ENCODE assay signal across 16 cellular contexts in the genomic region with DNA sequence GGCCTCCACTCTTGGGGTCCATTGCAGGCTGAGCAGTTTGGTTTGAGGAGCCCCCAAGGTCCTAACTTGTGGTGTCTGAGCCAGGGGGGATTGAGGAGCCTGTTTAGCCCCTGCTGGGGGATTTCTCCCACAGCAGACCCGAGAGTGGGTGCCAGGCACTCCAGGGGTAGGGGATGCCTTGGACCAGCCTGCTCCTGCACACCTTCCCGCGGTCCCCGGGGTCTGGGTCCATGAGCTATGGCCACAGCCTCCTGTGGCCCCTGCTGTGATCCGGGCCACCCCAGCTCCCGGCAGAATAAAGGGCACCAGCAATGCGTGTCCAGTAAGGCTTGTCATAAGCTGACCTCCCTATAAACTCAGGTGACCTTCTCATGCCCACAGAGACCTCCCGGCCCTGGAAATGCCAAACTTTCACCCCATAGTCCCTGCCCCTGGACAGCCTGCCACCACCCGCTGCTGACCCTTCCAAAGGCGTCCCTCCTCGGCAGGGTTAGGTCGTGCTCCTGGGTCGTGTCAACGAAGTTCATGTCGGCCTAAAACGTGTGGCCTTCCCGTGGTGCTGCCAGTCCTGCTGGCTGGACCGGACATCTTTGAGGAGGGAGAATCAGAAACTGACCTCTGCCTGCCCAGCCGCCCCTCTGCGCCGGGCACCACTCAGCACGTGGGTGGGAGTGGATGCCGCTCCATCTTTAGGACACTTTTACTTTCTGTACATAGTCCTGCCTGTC.
A peak's percentile ranks its signal among the peaks of the same experiment; 100 is the strongest.
DNase-seq lines count a peak whose midpoint lies in the region; ATAC-seq and TF ChIP-seq lines count a peak whose summit lies in the region.
"Had no signal": no experiment of that assay in that cellular context is flagged by ENCODE, and none has a peak within 500 bp of the region (broad histone marks: within the 10 kb centered on the region; RNA-seq: fewer than 3 reads in every experiment).

No MANE protein-coding gene starts in this region.

- H3K9me3 Mint-ChIP-seq in activated naive CD8-positive, alpha-beta T cell treated with anti-CD3 and anti-CD28 coated beads for 36 hours = no peaks in the 10 kb centered on the region
- no peaks in the 10 kb centered on the region for H3K9me3 Mint-ChIP-seq in activated naive CD8-positive, alpha-beta T cell treated with anti-CD3 and anti-CD28 coated beads, Interleukin-2, amount 50 U/mL, for 24 hours
- no peaks in the 10 kb centered on the region for H3K9me3 Mint-ChIP-seq in neural progenitor cell

- H3K9ac ChIP-seq in neural progenitor cell = no peak overlapping the region
- H3K9ac ChIP-seq: KMS-11 had no signal

- intact Hi-C loops in upper lobe of right lung (cut with DNase I) = no loop called here

- no peak overlapping the region for H3K4me2 ChIP-seq in neural progenitor cell
- H3K4me2 ChIP-seq: KMS-11 had no signal

- H3K79me2 ChIP-seq in neural progenitor cell (ENCODE audit: low read depth) = no peaks in the 10 kb centered on the region

- no peaks in the 10 kb centered on the region for H3K9me3 ChIP-seq in neural progenitor cell (ENCODE audit: low read depth)
- H3K9me3 ChIP-seq in upper lobe of right lung = no peaks in the 10 kb centered on the region

- H3K27ac ChIP-seq in neural progenitor cell (no peak overlapping the region), upper lobe of right lung (no peak overlapping the region)
- H3K27ac ChIP-seq: KMS-11 had no signal

- H3K36me3 ChIP-seq in neural progenitor cell (no peaks in the 10 kb centered on the region), upper lobe of right lung (no peaks in the 10 kb centered on the region)

- no peaks in the 10 kb centered on the region for H3F3A ChIP-seq in neural progenitor cell (ENCODE audit: low read depth)

- no peak overlapping the region for H3K4me3 Mint-ChIP-seq in activated naive CD8-positive, alpha-beta T cell treated with anti-CD3 and anti-CD28 coated beads for 36 hours
- H3K4me3 Mint-ChIP-seq in activated naive CD8-positive, alpha-beta T cell treated with anti-CD3 and anti-CD28 coated beads, Interleukin-2, amount 50 U/mL, for 24 hours = no peak overlapping the region
- H3K4me3 Mint-ChIP-seq in neural progenitor cell = no peak overlapping the region
- H3K4me3 Mint-ChIP-seq: CD4-positive, CD25-positive, alpha-beta regulatory T cell had no signal

- peak overlapping the region; percentile 36 for H3K27ac Mint-ChIP-seq in activated naive CD8-positive, alpha-beta T cell treated with anti-CD3 and anti-CD28 coated beads for 36 hours
- H3K27ac Mint-ChIP-seq in activated naive CD8-positive, alpha-beta T cell treated with anti-CD3 and anti-CD28 coated beads, Interleukin-2, amount 50 U/mL, for 24 hours = no peak overlapping the region
- H3K27ac Mint-ChIP-seq in neural progenitor cell = peak overlapping the region; percentile 40

- DNase-seq in activated naive CD8-positive, alpha-beta T cell treated with anti-CD3 and anti-CD28 coated beads for 36 hours = no peak
- DNase-seq in activated naive CD8-positive, alpha-beta T cell treated with anti-CD3 and anti-CD28 coated beads, Interleukin-2, amount 50 U/mL, for 24 hours = no peak
- peak; percentile 44 for DNase-seq in ecto neural progenitor cell (ENCODE audit: low spot score)
- no peak for DNase-seq in neural progenitor cell (ENCODE audit: low spot score)
- DNase-seq in upper lobe of right lung = peak; percentile 40
- no peak for DNase-seq in stimulated activated CD8-positive, alpha-beta memory T cell treated with anti-CD3 and anti-CD28 coated beads, Interleukin-4, amount 100 ng/mL, for 48 hours
- DNase-seq: ACHN; CD4-positive, CD25-positive, alpha-beta regulatory T cell; DMS53; NCI-H1092; NCI-H1694; NCI-H446 had no signal

- TF ChIP-seq CTCF in neural progenitor cell (IDR thresholded peaks at IDR 0.05) (no peak), upper lobe of right lung (IDR thresholded peaks at IDR 0.05) (no peak)

- no peaks in the 10 kb centered on the region for H3K4me1 ChIP-seq in neural progenitor cell
- H3K4me1 ChIP-seq in upper lobe of right lung = peaks cover 4% of the 10 kb centered on the region

- no peak overlapping the region for H2AFZ ChIP-seq in neural progenitor cell (replicated peaks)

- peaks cover 4% of the 10 kb centered on the region for H3K4me1 Mint-ChIP-seq in activated naive CD8-positive, alpha-beta T cell treated with anti-CD3 and anti-CD28 coated beads for 36 hours
- peaks cover 8% of the 10 kb centered on the region for H3K4me1 Mint-ChIP-seq in activated naive CD8-positive, alpha-beta T cell treated with anti-CD3 and anti-CD28 coated beads, Interleukin-2, amount 50 U/mL, for 24 hours
- peaks cover 22% of the 10 kb centered on the region for H3K4me1 Mint-ChIP-seq in neural progenitor cell

- H3K4me3 ChIP-seq in neural progenitor cell (no peak overlapping the region), upper lobe of right lung (no peak overlapping the region)

- peaks cover 58% of the 10 kb centered on the region for H3K27me3 Mint-ChIP-seq in activated naive CD8-positive, alpha-beta T cell treated with anti-CD3 and anti-CD28 coated beads for 36 hours
- H3K27me3 Mint-ChIP-seq in activated naive CD8-positive, alpha-beta T cell treated with anti-CD3 and anti-CD28 coated beads, Interleukin-2, amount 50 U/mL, for 24 hours = peaks cover 61% of the 10 kb centered on the region
- peaks cover 16% of the 10 kb centered on the region for H3K27me3 Mint-ChIP-seq in neural progenitor cell (ENCODE audit: insufficient read depth, low read depth)

- ATAC-seq in activated naive CD8-positive, alpha-beta T cell treated with anti-CD3 and anti-CD28 coated beads, Interleukin-2, amount 50 U/mL, for 24 hours = no peak
- no peak for ATAC-seq in upper lobe of right lung
- no peak for ATAC-seq in HG03045 (IDR thresholded peaks at IDR 0.05; ENCODE audit: unreplicated experiment)
- ATAC-seq: HCT116, HepG2 had no signal

- peaks cover 24% of the 10 kb centered on the region for H3K27me3 ChIP-seq in neural progenitor cell
- peaks cover 55% of the 10 kb centered on the region for H3K27me3 ChIP-seq in upper lobe of right lung

- no peaks in the 10 kb centered on the region for H3K36me3 Mint-ChIP-seq in activated naive CD8-positive, alpha-beta T cell treated with anti-CD3 and anti-CD28 coated beads for 36 hours
- H3K36me3 Mint-ChIP-seq in activated naive CD8-positive, alpha-beta T cell treated with anti-CD3 and anti-CD28 coated beads, Interleukin-2, amount 50 U/mL, for 24 hours (ENCODE audit: low read depth) = no peaks in the 10 kb centered on the region
- H3K36me3 Mint-ChIP-seq in neural progenitor cell = no peaks in the 10 kb centered on the region

- H4K20me1 ChIP-seq in neural progenitor cell (ENCODE audit: low read depth) = no peaks in the 10 kb centered on the region

Comparison
In these comparisons a context has a peak if more than half of its experiments do, and no peak if none do; other contexts are left out.
1. DNase-seq: peak in ecto neural progenitor cell (single experiment) and upper lobe of right lung (single experiment); none in activated naive CD8-positive, alpha-beta T cell treated with anti-CD3 and anti-CD28 coated beads for 36 hours (single experiment), activated naive CD8-positive, alpha-beta T cell treated with anti-CD3 and anti-CD28 coated beads, Interleukin-2, amount 50 U/mL, for 24 hours (single experiment), neural progenitor cell (single experiment) and stimulated activated CD8-positive, alpha-beta memory T cell treated with anti-CD3 and anti-CD28 coated beads, Interleukin-4, amount 100 ng/mL, for 48 hours (single experiment).